Comparison of ENCODE assay signal across 1 cellular context in the genomic region with DNA sequence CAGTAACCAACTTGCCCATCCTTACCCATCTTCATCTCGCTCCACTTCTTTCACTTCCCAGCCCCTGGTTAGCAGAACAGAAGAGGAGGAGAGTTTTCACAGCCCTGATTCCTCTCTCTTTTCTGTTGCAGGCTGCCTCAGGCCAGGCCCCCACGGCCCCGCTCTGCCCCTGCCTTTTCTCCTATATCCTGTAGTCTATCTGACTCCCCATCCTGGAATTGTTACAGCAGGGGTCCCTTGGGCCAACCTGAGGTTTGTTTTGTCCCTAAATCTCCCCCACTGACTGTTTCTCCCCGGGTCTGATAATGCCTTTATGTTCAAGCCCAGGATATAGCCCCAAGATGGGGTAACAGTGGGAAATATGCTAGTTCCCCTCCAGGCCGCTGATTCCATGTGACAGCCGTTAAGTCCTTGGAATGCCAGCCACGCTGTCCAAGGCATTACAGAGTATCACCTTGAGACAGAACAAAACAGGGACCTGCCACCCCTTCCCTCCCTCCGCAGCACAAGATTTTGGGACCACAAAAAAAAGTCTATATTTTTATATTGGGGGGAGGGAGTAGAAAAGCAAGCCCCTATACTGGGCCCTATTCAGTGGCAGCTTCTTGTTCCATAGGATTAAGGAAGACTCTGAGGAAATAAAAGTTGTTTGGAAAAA.
TF ChIP-seq lines count a peak whose summit lies in the region.

No MANE protein-coding gene starts in this region.

TF ChIP-seq in GM12878, 131 proteins besides CTCF, POLR2A, EP300 and RAD21:
- TF ChIP-seq, protein P1, sequence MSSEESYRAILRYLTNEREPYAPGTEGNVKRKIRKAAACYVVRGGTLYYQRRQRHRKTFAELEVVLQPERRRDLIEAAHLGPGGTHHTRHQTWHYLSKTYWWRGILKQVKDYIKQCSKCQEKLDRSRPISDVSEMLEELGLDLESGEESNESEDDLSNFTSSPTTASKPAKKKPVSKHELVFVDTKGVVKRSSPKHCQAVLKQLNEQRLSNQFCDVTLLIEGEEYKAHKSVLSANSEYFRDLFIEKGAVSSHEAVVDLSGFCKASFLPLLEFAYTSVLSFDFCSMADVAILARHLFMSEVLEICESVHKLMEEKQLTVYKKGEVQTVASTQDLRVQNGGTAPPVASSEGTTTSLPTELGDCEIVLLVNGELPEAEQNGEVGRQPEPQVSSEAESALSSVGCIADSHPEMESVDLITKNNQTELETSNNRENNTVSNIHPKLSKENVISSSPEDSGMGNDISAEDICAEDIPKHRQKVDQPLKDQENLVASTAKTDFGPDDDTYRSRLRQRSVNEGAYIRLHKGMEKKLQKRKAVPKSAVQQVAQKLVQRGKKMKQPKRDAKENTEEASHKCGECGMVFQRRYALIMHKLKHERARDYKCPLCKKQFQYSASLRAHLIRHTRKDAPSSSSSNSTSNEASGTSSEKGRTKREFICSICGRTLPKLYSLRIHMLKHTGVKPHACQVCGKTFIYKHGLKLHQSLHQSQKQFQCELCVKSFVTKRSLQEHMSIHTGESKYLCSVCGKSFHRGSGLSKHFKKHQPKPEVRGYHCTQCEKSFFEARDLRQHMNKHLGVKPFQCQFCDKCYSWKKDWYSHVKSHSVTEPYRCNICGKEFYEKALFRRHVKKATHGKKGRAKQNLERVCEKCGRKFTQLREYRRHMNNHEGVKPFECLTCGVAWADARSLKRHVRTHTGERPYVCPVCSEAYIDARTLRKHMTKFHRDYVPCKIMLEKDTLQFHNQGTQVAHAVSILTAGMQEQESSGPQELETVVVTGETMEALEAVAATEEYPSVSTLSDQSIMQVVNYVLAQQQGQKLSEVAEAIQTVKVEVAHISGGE (CRISPR knock-in tag; IDR thresholded peaks at IDR 0.05), result no peak
- no peak for TF ChIP-seq ATF7 (IDR thresholded peaks at IDR 0.05; ENCODE audit: low read depth)
- TF ChIP-seq ZNF274 (IDR thresholded peaks at IDR 0.05; ENCODE audit: insufficient read depth, insufficient read length), result no peak
- TF ChIP-seq, protein P2, sequence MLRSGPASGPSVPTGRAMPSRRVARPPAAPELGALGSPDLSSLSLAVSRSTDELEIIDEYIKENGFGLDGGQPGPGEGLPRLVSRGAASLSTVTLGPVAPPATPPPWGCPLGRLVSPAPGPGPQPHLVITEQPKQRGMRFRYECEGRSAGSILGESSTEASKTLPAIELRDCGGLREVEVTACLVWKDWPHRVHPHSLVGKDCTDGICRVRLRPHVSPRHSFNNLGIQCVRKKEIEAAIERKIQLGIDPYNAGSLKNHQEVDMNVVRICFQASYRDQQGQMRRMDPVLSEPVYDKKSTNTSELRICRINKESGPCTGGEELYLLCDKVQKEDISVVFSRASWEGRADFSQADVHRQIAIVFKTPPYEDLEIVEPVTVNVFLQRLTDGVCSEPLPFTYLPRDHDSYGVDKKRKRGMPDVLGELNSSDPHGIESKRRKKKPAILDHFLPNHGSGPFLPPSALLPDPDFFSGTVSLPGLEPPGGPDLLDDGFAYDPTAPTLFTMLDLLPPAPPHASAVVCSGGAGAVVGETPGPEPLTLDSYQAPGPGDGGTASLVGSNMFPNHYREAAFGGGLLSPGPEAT (IDR thresholded peaks at IDR 0.05; ENCODE audit: low read depth), result no peak
- no peak for TF ChIP-seq YY1 (IDR thresholded peaks at IDR 0.05; ENCODE audit: low read depth, low read length)
- no peak for TF ChIP-seq ZNF384 (IDR thresholded peaks at IDR 0.05; ENCODE audit: borderline replicate concordance, low read depth, low read length)
- no peak for TF ChIP-seq EZH2 (IDR thresholded peaks at IDR 0.05; ENCODE audit: borderline replicate concordance, control insufficient read depth, low read depth, low read length)
- TF ChIP-seq, protein P3, sequence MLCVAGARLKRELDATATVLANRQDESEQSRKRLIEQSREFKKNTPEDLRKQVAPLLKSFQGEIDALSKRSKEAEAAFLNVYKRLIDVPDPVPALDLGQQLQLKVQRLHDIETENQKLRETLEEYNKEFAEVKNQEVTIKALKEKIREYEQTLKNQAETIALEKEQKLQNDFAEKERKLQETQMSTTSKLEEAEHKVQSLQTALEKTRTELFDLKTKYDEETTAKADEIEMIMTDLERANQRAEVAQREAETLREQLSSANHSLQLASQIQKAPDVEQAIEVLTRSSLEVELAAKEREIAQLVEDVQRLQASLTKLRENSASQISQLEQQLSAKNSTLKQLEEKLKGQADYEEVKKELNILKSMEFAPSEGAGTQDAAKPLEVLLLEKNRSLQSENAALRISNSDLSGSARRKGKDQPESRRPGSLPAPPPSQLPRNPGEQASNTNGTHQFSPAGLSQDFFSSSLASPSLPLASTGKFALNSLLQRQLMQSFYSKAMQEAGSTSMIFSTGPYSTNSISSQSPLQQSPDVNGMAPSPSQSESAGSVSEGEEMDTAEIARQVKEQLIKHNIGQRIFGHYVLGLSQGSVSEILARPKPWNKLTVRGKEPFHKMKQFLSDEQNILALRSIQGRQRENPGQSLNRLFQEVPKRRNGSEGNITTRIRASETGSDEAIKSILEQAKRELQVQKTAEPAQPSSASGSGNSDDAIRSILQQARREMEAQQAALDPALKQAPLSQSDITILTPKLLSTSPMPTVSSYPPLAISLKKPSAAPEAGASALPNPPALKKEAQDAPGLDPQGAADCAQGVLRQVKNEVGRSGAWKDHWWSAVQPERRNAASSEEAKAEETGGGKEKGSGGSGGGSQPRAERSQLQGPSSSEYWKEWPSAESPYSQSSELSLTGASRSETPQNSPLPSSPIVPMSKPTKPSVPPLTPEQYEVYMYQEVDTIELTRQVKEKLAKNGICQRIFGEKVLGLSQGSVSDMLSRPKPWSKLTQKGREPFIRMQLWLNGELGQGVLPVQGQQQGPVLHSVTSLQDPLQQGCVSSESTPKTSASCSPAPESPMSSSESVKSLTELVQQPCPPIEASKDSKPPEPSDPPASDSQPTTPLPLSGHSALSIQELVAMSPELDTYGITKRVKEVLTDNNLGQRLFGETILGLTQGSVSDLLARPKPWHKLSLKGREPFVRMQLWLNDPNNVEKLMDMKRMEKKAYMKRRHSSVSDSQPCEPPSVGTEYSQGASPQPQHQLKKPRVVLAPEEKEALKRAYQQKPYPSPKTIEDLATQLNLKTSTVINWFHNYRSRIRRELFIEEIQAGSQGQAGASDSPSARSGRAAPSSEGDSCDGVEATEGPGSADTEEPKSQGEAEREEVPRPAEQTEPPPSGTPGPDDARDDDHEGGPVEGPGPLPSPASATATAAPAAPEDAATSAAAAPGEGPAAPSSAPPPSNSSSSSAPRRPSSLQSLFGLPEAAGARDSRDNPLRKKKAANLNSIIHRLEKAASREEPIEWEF (IDR thresholded peaks at IDR 0.05; ENCODE audit: insufficient replicate concordance, low read depth, low read length), result no peak
- TF ChIP-seq TCF12 (IDR thresholded peaks at IDR 0.05; ENCODE audit: low read depth, low read length), result no peak
- TF ChIP-seq POLR2AphosphoS5 (IDR thresholded peaks at IDR 0.05; ENCODE audit: low read length), result no peak
- TF ChIP-seq EED (IDR thresholded peaks at IDR 0.05; ENCODE audit: low read depth), result no peak
- TF ChIP-seq, protein P4, sequence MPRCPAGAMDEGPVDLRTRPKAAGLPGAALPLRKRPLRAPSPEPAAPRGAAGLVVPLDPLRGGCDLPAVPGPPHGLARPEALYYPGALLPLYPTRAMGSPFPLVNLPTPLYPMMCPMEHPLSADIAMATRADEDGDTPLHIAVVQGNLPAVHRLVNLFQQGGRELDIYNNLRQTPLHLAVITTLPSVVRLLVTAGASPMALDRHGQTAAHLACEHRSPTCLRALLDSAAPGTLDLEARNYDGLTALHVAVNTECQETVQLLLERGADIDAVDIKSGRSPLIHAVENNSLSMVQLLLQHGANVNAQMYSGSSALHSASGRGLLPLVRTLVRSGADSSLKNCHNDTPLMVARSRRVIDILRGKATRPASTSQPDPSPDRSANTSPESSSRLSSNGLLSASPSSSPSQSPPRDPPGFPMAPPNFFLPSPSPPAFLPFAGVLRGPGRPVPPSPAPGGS (IDR thresholded peaks at IDR 0.05; ENCODE audit: borderline replicate concordance, insufficient read depth, low read depth, low read length, poor library complexity, severe bottlenecking), result no peak
- no peak for TF ChIP-seq NR2C1 (IDR thresholded peaks at IDR 0.05)
- TF ChIP-seq TBL1XR1 (IDR thresholded peaks at IDR 0.05; ENCODE audit: low read depth, low read length), result no peak
- TF ChIP-seq, protein P5, sequence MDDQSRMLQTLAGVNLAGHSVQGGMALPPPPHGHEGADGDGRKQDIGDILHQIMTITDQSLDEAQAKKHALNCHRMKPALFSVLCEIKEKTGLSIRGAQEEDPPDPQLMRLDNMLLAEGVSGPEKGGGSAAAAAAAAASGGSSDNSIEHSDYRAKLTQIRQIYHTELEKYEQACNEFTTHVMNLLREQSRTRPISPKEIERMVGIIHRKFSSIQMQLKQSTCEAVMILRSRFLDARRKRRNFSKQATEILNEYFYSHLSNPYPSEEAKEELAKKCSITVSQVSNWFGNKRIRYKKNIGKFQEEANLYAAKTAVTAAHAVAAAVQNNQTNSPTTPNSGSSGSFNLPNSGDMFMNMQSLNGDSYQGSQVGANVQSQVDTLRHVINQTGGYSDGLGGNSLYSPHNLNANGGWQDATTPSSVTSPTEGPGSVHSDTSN (IDR thresholded peaks at IDR 0.05; ENCODE audit: insufficient replicate concordance, low read depth, low read length), result no peak
TF ChIP-seq in GM12878: peak in this region for 0.
